ENCODE assay signal across 10 cellular contexts in genomic region chrX:9785252-9785943, GRCh38. TPM values are rescaled to one million over a fixed set of nuclear protein-coding genes. Genes with fewer than 3 reads are reported as not detected.
DNase-seq lines count a peak whose midpoint lies in the region; ATAC-seq and TF ChIP-seq lines count a peak whose summit lies in the region.
"Had no signal": no experiment of that assay in that cellular context is flagged by ENCODE, and none has a peak within 500 bp of the region (broad histone marks: within the 10 kb centered on the region; RNA-seq: fewer than 3 reads in every experiment).

No MANE protein-coding gene starts in this region.

- peak in 2 of 4 donors; percentile 24 to 33 for ATAC-seq in heart left ventricle
- ATAC-seq in left ventricle myocardium superior = no peak
- ATAC-seq in naive thymus-derived CD4-positive, alpha-beta T cell = no peak

- CTCF ChIA-PET in naive thymus-derived CD4-positive, alpha-beta T cell (lab: Charles Lee) = no interaction called here

- H3K36me3 ChIP-seq in heart left ventricle = no peaks in the 10 kb centered on the region
- no peaks in the 10 kb centered on the region for H3K36me3 ChIP-seq in esophagus squamous epithelium
- no peaks in the 10 kb centered on the region for H3K36me3 ChIP-seq in naive thymus-derived CD4-positive, alpha-beta T cell (ENCODE audit: control insufficient read depth in 2 of 3, insufficient read depth in 3 of 3, low read length in 3 of 3)
- no peaks in the 10 kb centered on the region for H3K36me3 ChIP-seq in vagina
- H3K36me3 ChIP-seq: BLaER1 treated with 17β-estradiol and CSF1 and Interleukin-3, amounts not matched to agents 10 nM and 100 nM had no signal

- peaks cover 0 to 16% (median 0%) of the 10 kb centered on the region in 7 donors for H3K4me1 Mint-ChIP-seq in naive thymus-derived CD4-positive, alpha-beta T cell

- TF ChIP-seq POLR2A in heart left ventricle (IDR thresholded peaks at IDR 0.05) (no peak), esophagus squamous epithelium (IDR thresholded peaks at IDR 0.05) (no peak), vagina (IDR thresholded peaks at IDR 0.05) (no peak)

- DNase-seq in heart left ventricle = no peak
- DNase-seq in left ventricle myocardium superior = no peak
- no peak for DNase-seq in esophagus squamous epithelium (lab: John Stamatoyannopoulos, UW)
- no peak for DNase-seq in naive thymus-derived CD4-positive, alpha-beta T cell
- no peak for DNase-seq in vagina (ENCODE audit: extremely low spot score in 2 of 2)
- no peak for DNase-seq in posterior cingulate gyrus
- no peak for DNase-seq in GM19240 (ENCODE audit: insufficient read length, low spot score)
- no peak for DNase-seq in SIG-M5 (lab: John Stamatoyannopoulos, UW)
- DNase-seq: NCI-H226 had no signal

- H3K9me3 Mint-ChIP-seq in naive thymus-derived CD4-positive, alpha-beta T cell = peaks cover 0 to 3% (median 0%) of the 10 kb centered on the region in 11 donors

- POLR2A ChIA-PET in naive thymus-derived CD4-positive, alpha-beta T cell (lab: Charles Lee) = no interaction called here

- WGBS in heart left ventricle, 4 donors = 12 to 42% (median 15%) methylated on average over 27 to 58 of the region's 58 CpGs
- 35 to 40% methylated on average over 1 to 11 of the region's 58 CpGs for WGBS in esophagus squamous epithelium, 2 donors

- H3K4me3 Mint-ChIP-seq in naive thymus-derived CD4-positive, alpha-beta T cell = peak overlapping the region in 6 of 10 donors; percentile 23 to 72 (median 58)

- H3K27me3 Mint-ChIP-seq in naive thymus-derived CD4-positive, alpha-beta T cell = peaks cover 13 to 45% (median 16%) of the 10 kb centered on the region in 5 donors

- H3K36me3 Mint-ChIP-seq in naive thymus-derived CD4-positive, alpha-beta T cell = no peaks in the 10 kb centered on the region

- H3K9me3 ChIP-seq in heart left ventricle (no peaks in the 10 kb centered on the region), esophagus squamous epithelium (no peaks in the 10 kb centered on the region), vagina (no peaks in the 10 kb centered on the region)
- no peaks in the 10 kb centered on the region for H3K9me3 ChIP-seq in naive thymus-derived CD4-positive, alpha-beta T cell (ENCODE audit: control insufficient read depth in 2 of 3, low read length in 3 of 3)

- no peak overlapping the region for H3K27ac Mint-ChIP-seq in naive thymus-derived CD4-positive, alpha-beta T cell

- H3K27ac ChIP-seq in heart left ventricle = no peak overlapping the region
- peak overlapping the region in 3 of 4 donors; percentile 52 to 81 (median 81) for H3K27ac ChIP-seq in esophagus squamous epithelium
- no peak overlapping the region for H3K27ac ChIP-seq in naive thymus-derived CD4-positive, alpha-beta T cell (ENCODE audit: low read depth, low read length)
- H3K27ac ChIP-seq in vagina = no peak overlapping the region
- H3K27ac ChIP-seq: BLaER1 treated with 17β-estradiol and CSF1 and Interleukin-3, amounts not matched to agents 10 nM and 100 nM had no signal

- H3K4me3 ChIP-seq in heart left ventricle = peak overlapping the region in 11 of 12 donors; percentile 8 to 68 (median 51)
- H3K4me3 ChIP-seq in esophagus squamous epithelium = peak overlapping the region; percentile 52 to 71 (median 62)
- H3K4me3 ChIP-seq in naive thymus-derived CD4-positive, alpha-beta T cell (ENCODE audit: low read length) = no peak overlapping the region
- peak overlapping the region; percentile 46 to 52 for H3K4me3 ChIP-seq in vagina
- H3K4me3 ChIP-seq: BLaER1 treated with 17β-estradiol and CSF1 and Interleukin-3, amounts not matched to agents 10 nM and 100 nM had no signal

- intact Hi-C loops in heart left ventricle (cut with DNase I) (no loop called here), left ventricle myocardium superior (cut with micrococcal nuclease) (no loop called here), esophagus squamous epithelium (cut with DNase I) (no loop called here), vagina (cut with DNase I) (no loop called here), posterior cingulate gyrus (cut with DNase I) (no loop called here)
- intact Hi-C loops in naive thymus-derived CD4-positive, alpha-beta T cell (cut with micrococcal nuclease) = no loop called here

- no peak for TF ChIP-seq CTCF in heart left ventricle (IDR thresholded peaks at IDR 0.05)
- TF ChIP-seq CTCF in esophagus squamous epithelium (IDR thresholded peaks at IDR 0.05) = no peak
- no peak for TF ChIP-seq CTCF in vagina (IDR thresholded peaks at IDR 0.05)

- peaks cover 0 to 17% (median 0%) of the 10 kb centered on the region in 12 donors for H3K4me1 ChIP-seq in heart left ventricle
- peaks cover 0 to 30% (median 0%) of the 10 kb centered on the region in 3 donors for H3K4me1 ChIP-seq in esophagus squamous epithelium
- H3K4me1 ChIP-seq in naive thymus-derived CD4-positive, alpha-beta T cell (ENCODE audit: control insufficient read depth in 2 of 2, insufficient read depth in 2 of 2, low read length in 2 of 2) = no peaks in the 10 kb centered on the region
- H3K4me1 ChIP-seq in vagina = no peaks in the 10 kb centered on the region

- peaks cover 0 to 72% (median 0%) of the 10 kb centered on the region in 9 donors for H3K27me3 ChIP-seq in heart left ventricle
- peaks cover 0 to 18% (median 0%) of the 10 kb centered on the region in 4 donors for H3K27me3 ChIP-seq in esophagus squamous epithelium
- H3K27me3 ChIP-seq in naive thymus-derived CD4-positive, alpha-beta T cell (ENCODE audit: control insufficient read depth in 2 of 2, insufficient read depth in 2 of 2, low read length in 2 of 2) = no peaks in the 10 kb centered on the region
- H3K27me3 ChIP-seq in vagina = no peaks in the 10 kb centered on the region

RNA-seq across cellular contexts. Expression of gene SHROOM2, which starts 0.8 kb away (rescaled TPM):
- 1 to 10 TPM in 3 of 9 donors, under 1 TPM in 6; 0.51 to 1.7 (median 0.85) TPM for total RNA-seq in heart left ventricle
- polyA plus RNA-seq in heart left ventricle = under 1 TPM; 0.38 to 0.49 TPM
- total RNA-seq in left ventricle myocardium superior = 1.1 TPM
- 10 to 100 TPM in 2 of 4 donors, 1 to 10 TPM in 2; 7.8 to 13.2 (median 11.2) TPM for total RNA-seq in esophagus squamous epithelium
- not detected for total RNA-seq in naive thymus-derived CD4-positive, alpha-beta T cell
- not detected for polyA plus RNA-seq in naive thymus-derived CD4-positive, alpha-beta T cell
- 8.8 TPM for total RNA-seq in vagina

RNA-seq across cellular contexts. Expression of gene GPR143, which starts 19.8 kb away (rescaled TPM):
- total RNA-seq in heart left ventricle = under 1 TPM in 2 of 9 donors, not detected in 7; 0.31 to 0.91 TPM
- polyA plus RNA-seq in heart left ventricle = under 1 TPM in 1 of 2 donors, not detected in 1; 0.11 TPM
- not detected for total RNA-seq in left ventricle myocardium superior
- 1 to 10 TPM in 3 of 4 donors, under 1 TPM in 1; 0.68 to 3.9 (median 1.8) TPM for total RNA-seq in esophagus squamous epithelium
- not detected for total RNA-seq in naive thymus-derived CD4-positive, alpha-beta T cell
- under 1 TPM in 1 of 2 donors, not detected in 1; 0.20 TPM for polyA plus RNA-seq in naive thymus-derived CD4-positive, alpha-beta T cell
- total RNA-seq in vagina = not detected

Comparison
In these comparisons a context has a peak if more than half of its experiments do, and no peak if none do; other contexts are left out.
1. H3K27ac ChIP-seq: peak in esophagus squamous epithelium (3 of 4); none in heart left ventricle (0 of 12), naive thymus-derived CD4-positive, alpha-beta T cell (single experiment) and vagina (single experiment).